19 cellular contexts compared by ENCODE assay signal in genomic region chr11:61686469-61686868, GRCh38.
"Had no signal": no experiment of that assay in that cellular context is flagged by ENCODE, and none has a peak within 500 bp of the region (broad histone marks: within the 10 kb centered on the region; RNA-seq: fewer than 3 reads in every experiment).

No MANE protein-coding gene starts in this region.

- DNase-seq: KBM-7, MV-4-11, NCI-H1048, NCI-H1105, NCI-H1436 treated with DMSO at 0.1 percent for 48 hours, NCI-H187, NCI-H2029, NCI-H2081 treated with DMSO at 0.1 percent for 48 hours, NCI-H2171, NCI-H226, NCI-H446, NCI-H510A, NCI-H524 treated with DMSO at 0.1 percent for 48 hours, RPMI8226, SHP77, SK-N-SH, SW 1271, T-cell had no signal

- H3K9ac ChIP-seq: SK-N-SH had no signal

- H3K9me3 ChIP-seq: SK-N-SH had no signal

- FAIRE-seq: RCC 7860 had no signal

- H3K4me2 ChIP-seq: SK-N-SH had no signal
